ENCODE assay signal across 9 cellular contexts in genomic region chrX:10157032-10157341, GRCh38. TPM values are rescaled to one million over a fixed set of nuclear protein-coding genes. Genes with fewer than 3 reads are reported as not detected.
A peak's percentile ranks its signal among the peaks of the same experiment; 100 is the strongest.
DNase-seq lines count a peak whose midpoint lies in the region; ATAC-seq and TF ChIP-seq lines count a peak whose summit lies in the region.
"Had no signal": no experiment of that assay in that cellular context is flagged by ENCODE, and none has a peak within 500 bp of the region (broad histone marks: within the 10 kb centered on the region; RNA-seq: fewer than 3 reads in every experiment).

No MANE protein-coding gene starts in this region.

- no peaks in the 10 kb centered on the region for H3K36me3 ChIP-seq in cardiac muscle cell
- H3K36me3 ChIP-seq in upper lobe of left lung = no peaks in the 10 kb centered on the region

- no peaks in the 10 kb centered on the region for H3K27me3 ChIP-seq in cardiac muscle cell
- peaks cover 0 to 6% (median 0%) of the 10 kb centered on the region in 4 donors for H3K27me3 ChIP-seq in upper lobe of left lung

- H3K9me3 Mint-ChIP-seq in mesothelial cell of epicardium = peaks cover 8% of the 10 kb centered on the region
- H3K9me3 Mint-ChIP-seq in activated CD4-positive, alpha-beta T cell treated with anti-CD3 and anti-CD28 coated beads, Interleukin-2, amount 10 ng/mL, durations not matched to agents 24 days and 14 days = no peaks in the 10 kb centered on the region

- WGBS in upper lobe of left lung, 2 donors = 8 to 25% methylated on average over 7 of the region's 7 CpGs

- H3K27me3 Mint-ChIP-seq in mesothelial cell of epicardium (ENCODE audit: low read depth) = peaks cover 10% of the 10 kb centered on the region
- peaks cover 46% of the 10 kb centered on the region for H3K27me3 Mint-ChIP-seq in activated CD4-positive, alpha-beta T cell treated with anti-CD3 and anti-CD28 coated beads, Interleukin-2, amount 10 ng/mL, durations not matched to agents 24 days and 14 days

- H3K27ac ChIP-seq in cardiac muscle cell (peak overlapping the region; percentile 86), upper lobe of left lung (peak overlapping the region; percentile 37 to 78 (median 64))

- TF ChIP-seq CTCF in cardiac muscle cell (IDR thresholded peaks at IDR 0.05; ENCODE audit: low read depth, low read length) (no peak), cardiac fibroblast (IDR thresholded peaks at IDR 0.05; ENCODE audit: low read depth, low read length) (no peak), mesothelial cell of epicardium (IDR thresholded peaks at IDR 0.05; ENCODE audit: unreplicated experiment) (no peak), upper lobe of left lung (IDR thresholded peaks at IDR 0.05) (no peak)

- peak overlapping the region; percentile 56 for H3K4me3 Mint-ChIP-seq in mesothelial cell of epicardium
- no peak overlapping the region for H3K4me3 Mint-ChIP-seq in activated CD4-positive, alpha-beta T cell treated with anti-CD3 and anti-CD28 coated beads, Interleukin-2, amount 10 ng/mL, durations not matched to agents 24 days and 14 days

- H3K4me1 Mint-ChIP-seq in mesothelial cell of epicardium = peaks cover 19% of the 10 kb centered on the region
- H3K4me1 Mint-ChIP-seq in activated CD4-positive, alpha-beta T cell treated with anti-CD3 and anti-CD28 coated beads, Interleukin-2, amount 10 ng/mL, durations not matched to agents 24 days and 14 days = peaks cover 2% of the 10 kb centered on the region

- H3K36me3 Mint-ChIP-seq in mesothelial cell of epicardium = no peaks in the 10 kb centered on the region
- no peaks in the 10 kb centered on the region for H3K36me3 Mint-ChIP-seq in activated CD4-positive, alpha-beta T cell treated with anti-CD3 and anti-CD28 coated beads, Interleukin-2, amount 10 ng/mL, durations not matched to agents 24 days and 14 days (ENCODE audit: low read depth)

- DNase-seq in cardiac muscle cell (ENCODE audit: low read depth in 1 of 2, low spot score in 1 of 2) (no peak), left cardiac atrium (no peak), cardiac fibroblast (ENCODE audit: low read depth in 2 of 2) (no peak), mesothelial cell of epicardium (ENCODE audit: low spot score in 2 of 2, unreplicated experiment in 2 of 2) (no peak), upper lobe of left lung (no peak), RKO (ENCODE audit: low spot score) (no peak)
- DNase-seq in activated CD4-positive, alpha-beta T cell treated with anti-CD3 and anti-CD28 coated beads, Interleukin-2, amount 10 ng/mL, durations not matched to agents 24 days and 14 days = no peak
- DNase-seq: activated gamma-delta T cell treated with Interleukin-2 at 50 U/mL for 16 hours had no signal

- ATAC-seq in left cardiac atrium = no peak
- ATAC-seq in upper lobe of left lung (ENCODE audit: low FRiP score in 2 of 2) = no peak
- no peak for ATAC-seq in HG02642 (IDR thresholded peaks at IDR 0.05; ENCODE audit: poor library complexity, unreplicated experiment)

- no peaks in the 10 kb centered on the region for H3K9me3 ChIP-seq in cardiac muscle cell (ENCODE audit: low read depth)
- no peaks in the 10 kb centered on the region for H3K9me3 ChIP-seq in upper lobe of left lung

- TF ChIP-seq POLR2A in upper lobe of left lung (IDR thresholded peaks at IDR 0.05) = no peak

- peak overlapping the region; percentile 60 for H3K27ac Mint-ChIP-seq in mesothelial cell of epicardium
- no peak overlapping the region for H3K27ac Mint-ChIP-seq in activated CD4-positive, alpha-beta T cell treated with anti-CD3 and anti-CD28 coated beads, Interleukin-2, amount 10 ng/mL, durations not matched to agents 24 days and 14 days

- no peak for TF ChIP-seq EP300 in upper lobe of left lung (IDR thresholded peaks at IDR 0.05)

- peak overlapping the region; percentile 36 for H3K4me3 ChIP-seq in cardiac muscle cell
- H3K4me3 ChIP-seq in cardiac fibroblast (replicated peaks in 1 of 2; ENCODE audit: low read depth in 2 of 2, low read length in 2 of 2) = peak overlapping the region; percentile 33 to 34
- peak overlapping the region in 3 of 4 donors; percentile 20 to 44 (median 41) for H3K4me3 ChIP-seq in upper lobe of left lung

- intact Hi-C loops in left cardiac atrium (cut with DNase I) = no loop called here
- intact Hi-C loops in activated CD4-positive, alpha-beta T cell treated with anti-CD3 and anti-CD28 coated beads, Interleukin-2, amount 10 ng/mL, durations not matched to agents 24 days and 14 days (cut with micrococcal nuclease) = no loop called here

- peaks cover 7% of the 10 kb centered on the region for H3K4me1 ChIP-seq in cardiac muscle cell (ENCODE audit: low read depth)
- H3K4me1 ChIP-seq in upper lobe of left lung = peaks cover 0 to 16% (median 2%) of the 10 kb centered on the region in 4 donors

RNA-seq across cellular contexts. Expression of gene CLCN4, which starts 0.2 kb away (rescaled TPM):
- 15.2 and 18.2 TPM in 2 replicates for total RNA-seq in cardiac muscle cell
- 5.4 and 7.8 TPM in 2 replicates for polyA plus RNA-seq in cardiac muscle cell
- 10 to 100 TPM; 22.2 to 22.8 TPM for total RNA-seq in left cardiac atrium
- 5.7 to 8.6 TPM (median 7.0 TPM) in 3 replicates for total RNA-seq in mesothelial cell of epicardium
- 10 to 100 TPM in 3 of 6 donors, 1 to 10 TPM in 3; 5.2 to 26.3 (median 11.7) TPM for total RNA-seq in upper lobe of left lung
- total RNA-seq in activated CD4-positive, alpha-beta T cell treated with anti-CD3 and anti-CD28 coated beads, Interleukin-2, amount 10 ng/mL, durations not matched to agents 24 days and 14 days = not detected in 2 replicates
